Comparison of ENCODE assay signal across 1 cellular context in the genomic region with DNA sequence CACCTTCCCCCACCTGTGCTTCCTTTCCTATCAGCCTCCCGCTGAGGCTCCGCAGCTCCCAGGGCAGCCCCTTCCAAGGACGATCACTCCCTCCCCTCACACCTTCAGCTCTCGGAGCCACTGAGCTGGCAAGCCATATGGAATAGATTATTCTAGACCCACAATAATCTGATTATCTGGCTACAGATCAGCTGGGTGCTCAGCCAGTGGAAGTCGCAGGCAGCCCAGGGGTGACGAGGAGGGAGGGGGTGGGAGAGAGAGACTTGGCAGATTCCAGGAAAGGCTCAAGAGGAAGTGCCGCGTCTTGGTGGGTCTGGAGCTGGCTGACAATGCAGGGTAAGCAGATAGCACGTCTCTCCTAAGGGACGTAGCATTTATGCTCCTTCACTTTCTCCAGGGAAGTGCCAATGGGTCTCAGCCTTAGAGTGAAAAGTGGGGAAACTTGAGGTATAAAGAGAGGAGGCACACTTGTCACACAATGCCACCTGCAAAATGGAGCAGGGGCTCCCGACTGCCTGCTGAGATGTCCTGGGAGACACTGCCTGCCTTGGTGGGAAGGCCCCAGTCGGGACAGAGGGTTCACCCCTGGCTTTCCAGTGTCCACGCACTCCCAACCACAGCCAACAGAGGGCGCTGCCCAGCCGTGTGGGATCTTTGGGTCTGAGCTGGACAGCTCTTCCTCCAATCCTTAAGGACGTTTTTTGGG.
TF ChIP-seq lines count a peak whose summit lies in the region.

No MANE protein-coding gene starts in this region.

TF ChIP-seq in HepG2, 621 proteins besides CTCF, POLR2A, EP300 and RAD21 (continues in another document):
- TF ChIP-seq ISX (CRISPR knock-in tag; conservative IDR thresholded peaks at IDR 0.05) (no peak), ZNF567 (CRISPR knock-in tag; IDR thresholded peaks at IDR 0.05; ENCODE audit: borderline replicate concordance) (no peak), ZNF768 (CRISPR knock-in tag; IDR thresholded peaks at IDR 0.05) (peak; percentile 53), KLF13 (CRISPR knock-in tag; IDR thresholded peaks at IDR 0.05) (no peak), FOXK2 (IDR thresholded peaks at IDR 0.05) (no peak), ZNF674 (CRISPR knock-in tag; IDR thresholded peaks at IDR 0.05; ENCODE audit: low read depth) (no peak), PRPF4 (IDR thresholded peaks at IDR 0.05; ENCODE audit: low read depth, low read length, poor library complexity, severe bottlenecking) (no peak), FOXA3 (CRISPR knock-in tag; IDR thresholded peaks at IDR 0.05) (no peak), KDM1A (CRISPR knock-in tag; IDR thresholded peaks at IDR 0.05) (no peak), ZNF598 (CRISPR knock-in tag; IDR thresholded peaks at IDR 0.05; ENCODE audit: borderline replicate concordance) (no peak), ZNF121 (CRISPR knock-in tag; IDR thresholded peaks at IDR 0.05) (peak; percentile 23; the same call in 1 of the 2 replicates), GLI4 (CRISPR knock-in tag; IDR thresholded peaks at IDR 0.05; ENCODE audit: borderline replicate concordance) (no peak), ZNF431 (CRISPR knock-in tag; IDR thresholded peaks at IDR 0.05; ENCODE audit: borderline replicate concordance, low read depth) (no peak), ZNF841 (CRISPR knock-in tag; IDR thresholded peaks at IDR 0.05; ENCODE audit: borderline replicate concordance) (no peak), ZNF446 (CRISPR knock-in tag; IDR thresholded peaks at IDR 0.05) (no peak), HDAC1 (CRISPR knock-in tag; IDR thresholded peaks at IDR 0.05) (no peak), U2AF1 (optimal IDR thresholded peaks at IDR 0.05; ENCODE audit: low read depth, low read length) (peak; percentile 37), SIX1 (CRISPR knock-in tag; IDR thresholded peaks at IDR 0.05; ENCODE audit: borderline replicate concordance) (no peak), POLR2AphosphoS2 (IDR thresholded peaks at IDR 0.05; ENCODE audit: low read depth, low read length) (no peak), GZF1 (CRISPR knock-in tag; IDR thresholded peaks at IDR 0.05) (no peak), ZNF552 (CRISPR knock-in tag; IDR thresholded peaks at IDR 0.05; ENCODE audit: borderline replicate concordance) (no peak), HES4 (CRISPR knock-in tag; IDR thresholded peaks at IDR 0.05; ENCODE audit: borderline replicate concordance) (no peak)
- TF ChIP-seq, protein P1, sequence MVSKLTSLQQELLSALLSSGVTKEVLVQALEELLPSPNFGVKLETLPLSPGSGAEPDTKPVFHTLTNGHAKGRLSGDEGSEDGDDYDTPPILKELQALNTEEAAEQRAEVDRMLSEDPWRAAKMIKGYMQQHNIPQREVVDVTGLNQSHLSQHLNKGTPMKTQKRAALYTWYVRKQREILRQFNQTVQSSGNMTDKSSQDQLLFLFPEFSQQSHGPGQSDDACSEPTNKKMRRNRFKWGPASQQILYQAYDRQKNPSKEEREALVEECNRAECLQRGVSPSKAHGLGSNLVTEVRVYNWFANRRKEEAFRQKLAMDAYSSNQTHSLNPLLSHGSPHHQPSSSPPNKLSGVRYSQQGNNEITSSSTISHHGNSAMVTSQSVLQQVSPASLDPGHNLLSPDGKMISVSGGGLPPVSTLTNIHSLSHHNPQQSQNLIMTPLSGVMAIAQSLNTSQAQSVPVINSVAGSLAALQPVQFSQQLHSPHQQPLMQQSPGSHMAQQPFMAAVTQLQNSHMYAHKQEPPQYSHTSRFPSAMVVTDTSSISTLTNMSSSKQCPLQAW (CRISPR knock-in tag; IDR thresholded peaks at IDR 0.05) = peak; percentile 1; the same call in 1 of the 2 replicates
- TF ChIP-seq, protein P2, sequence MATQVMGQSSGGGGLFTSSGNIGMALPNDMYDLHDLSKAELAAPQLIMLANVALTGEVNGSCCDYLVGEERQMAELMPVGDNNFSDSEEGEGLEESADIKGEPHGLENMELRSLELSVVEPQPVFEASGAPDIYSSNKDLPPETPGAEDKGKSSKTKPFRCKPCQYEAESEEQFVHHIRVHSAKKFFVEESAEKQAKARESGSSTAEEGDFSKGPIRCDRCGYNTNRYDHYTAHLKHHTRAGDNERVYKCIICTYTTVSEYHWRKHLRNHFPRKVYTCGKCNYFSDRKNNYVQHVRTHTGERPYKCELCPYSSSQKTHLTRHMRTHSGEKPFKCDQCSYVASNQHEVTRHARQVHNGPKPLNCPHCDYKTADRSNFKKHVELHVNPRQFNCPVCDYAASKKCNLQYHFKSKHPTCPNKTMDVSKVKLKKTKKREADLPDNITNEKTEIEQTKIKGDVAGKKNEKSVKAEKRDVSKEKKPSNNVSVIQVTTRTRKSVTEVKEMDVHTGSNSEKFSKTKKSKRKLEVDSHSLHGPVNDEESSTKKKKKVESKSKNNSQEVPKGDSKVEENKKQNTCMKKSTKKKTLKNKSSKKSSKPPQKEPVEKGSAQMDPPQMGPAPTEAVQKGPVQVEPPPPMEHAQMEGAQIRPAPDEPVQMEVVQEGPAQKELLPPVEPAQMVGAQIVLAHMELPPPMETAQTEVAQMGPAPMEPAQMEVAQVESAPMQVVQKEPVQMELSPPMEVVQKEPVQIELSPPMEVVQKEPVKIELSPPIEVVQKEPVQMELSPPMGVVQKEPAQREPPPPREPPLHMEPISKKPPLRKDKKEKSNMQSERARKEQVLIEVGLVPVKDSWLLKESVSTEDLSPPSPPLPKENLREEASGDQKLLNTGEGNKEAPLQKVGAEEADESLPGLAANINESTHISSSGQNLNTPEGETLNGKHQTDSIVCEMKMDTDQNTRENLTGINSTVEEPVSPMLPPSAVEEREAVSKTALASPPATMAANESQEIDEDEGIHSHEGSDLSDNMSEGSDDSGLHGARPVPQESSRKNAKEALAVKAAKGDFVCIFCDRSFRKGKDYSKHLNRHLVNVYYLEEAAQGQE (IDR thresholded peaks at IDR 0.05; ENCODE audit: borderline replicate concordance in 1 of 2, low read depth in 1 of 2, low read length in 2 of 2) = peak; percentile 10 to 84
- TF ChIP-seq, protein P3, sequence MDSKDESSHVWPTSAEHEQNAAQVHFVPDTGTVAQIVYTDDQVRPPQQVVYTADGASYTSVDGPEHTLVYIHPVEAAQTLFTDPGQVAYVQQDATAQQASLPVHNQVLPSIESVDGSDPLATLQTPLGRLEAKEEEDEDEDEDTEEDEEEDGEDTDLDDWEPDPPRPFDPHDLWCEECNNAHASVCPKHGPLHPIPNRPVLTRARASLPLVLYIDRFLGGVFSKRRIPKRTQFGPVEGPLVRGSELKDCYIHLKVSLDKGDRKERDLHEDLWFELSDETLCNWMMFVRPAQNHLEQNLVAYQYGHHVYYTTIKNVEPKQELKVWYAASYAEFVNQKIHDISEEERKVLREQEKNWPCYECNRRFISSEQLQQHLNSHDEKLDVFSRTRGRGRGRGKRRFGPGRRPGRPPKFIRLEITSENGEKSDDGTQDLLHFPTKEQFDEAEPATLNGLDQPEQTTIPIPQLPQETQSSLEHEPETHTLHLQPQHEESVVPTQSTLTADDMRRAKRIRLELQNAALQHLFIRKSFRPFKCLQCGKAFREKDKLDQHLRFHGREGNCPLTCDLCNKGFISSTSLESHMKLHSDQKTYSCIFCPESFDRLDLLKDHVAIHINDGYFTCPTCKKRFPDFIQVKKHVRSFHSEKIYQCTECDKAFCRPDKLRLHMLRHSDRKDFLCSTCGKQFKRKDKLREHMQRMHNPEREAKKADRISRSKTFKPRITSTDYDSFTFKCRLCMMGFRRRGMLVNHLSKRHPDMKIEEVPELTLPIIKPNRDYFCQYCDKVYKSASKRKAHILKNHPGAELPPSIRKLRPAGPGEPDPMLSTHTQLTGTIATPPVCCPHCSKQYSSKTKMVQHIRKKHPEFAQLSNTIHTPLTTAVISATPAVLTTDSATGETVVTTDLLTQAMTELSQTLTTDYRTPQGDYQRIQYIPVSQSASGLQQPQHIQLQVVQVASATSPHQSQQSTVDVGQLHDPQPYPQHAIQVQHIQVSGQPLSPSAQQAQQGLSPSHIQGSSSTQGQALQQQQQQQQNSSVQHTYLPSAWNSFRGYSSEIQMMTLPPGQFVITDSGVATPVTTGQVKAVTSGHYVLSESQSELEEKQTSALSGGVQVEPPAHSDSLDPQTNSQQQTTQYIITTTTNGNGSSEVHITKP (CRISPR knock-in tag; IDR thresholded peaks at IDR 0.05; ENCODE audit: low read depth) = no peak
- TF ChIP-seq, protein P4, sequence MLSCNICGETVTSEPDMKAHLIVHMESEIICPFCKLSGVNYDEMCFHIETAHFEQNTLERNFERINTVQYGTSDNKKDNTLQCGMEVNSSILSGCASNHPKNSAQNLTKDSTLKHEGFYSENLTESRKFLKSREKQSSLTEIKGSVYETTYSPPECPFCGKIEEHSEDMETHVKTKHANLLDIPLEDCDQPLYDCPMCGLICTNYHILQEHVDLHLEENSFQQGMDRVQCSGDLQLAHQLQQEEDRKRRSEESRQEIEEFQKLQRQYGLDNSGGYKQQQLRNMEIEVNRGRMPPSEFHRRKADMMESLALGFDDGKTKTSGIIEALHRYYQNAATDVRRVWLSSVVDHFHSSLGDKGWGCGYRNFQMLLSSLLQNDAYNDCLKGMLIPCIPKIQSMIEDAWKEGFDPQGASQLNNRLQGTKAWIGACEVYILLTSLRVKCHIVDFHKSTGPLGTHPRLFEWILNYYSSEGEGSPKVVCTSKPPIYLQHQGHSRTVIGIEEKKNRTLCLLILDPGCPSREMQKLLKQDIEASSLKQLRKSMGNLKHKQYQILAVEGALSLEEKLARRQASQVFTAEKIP (CRISPR knock-in tag; IDR thresholded peaks at IDR 0.05; ENCODE audit: borderline replicate concordance) = no peak
- TF ChIP-seq, protein P5, sequence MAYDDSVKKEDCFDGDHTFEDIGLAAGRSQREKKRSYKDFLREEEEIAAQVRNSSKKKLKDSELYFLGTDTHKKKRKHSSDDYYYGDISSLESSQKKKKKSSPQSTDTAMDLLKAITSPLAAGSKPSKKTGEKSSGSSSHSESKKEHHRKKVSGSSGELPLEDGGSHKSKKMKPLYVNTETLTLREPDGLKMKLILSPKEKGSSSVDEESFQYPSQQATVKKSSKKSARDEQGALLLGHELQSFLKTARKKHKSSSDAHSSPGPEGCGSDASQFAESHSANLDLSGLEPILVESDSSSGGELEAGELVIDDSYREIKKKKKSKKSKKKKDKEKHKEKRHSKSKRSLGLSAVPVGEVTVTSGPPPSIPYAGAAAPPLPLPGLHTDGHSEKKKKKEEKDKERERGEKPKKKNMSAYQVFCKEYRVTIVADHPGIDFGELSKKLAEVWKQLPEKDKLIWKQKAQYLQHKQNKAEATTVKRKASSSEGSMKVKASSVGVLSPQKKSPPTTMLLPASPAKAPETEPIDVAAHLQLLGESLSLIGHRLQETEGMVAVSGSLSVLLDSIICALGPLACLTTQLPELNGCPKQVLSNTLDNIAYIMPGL (CRISPR knock-in tag; IDR thresholded peaks at IDR 0.05; ENCODE audit: borderline replicate concordance in 1 of 2, low read depth in 1 of 2) = peak; percentile 62 to 67; a peak in 3 of 4 replicates
- TF ChIP-seq, protein P6, sequence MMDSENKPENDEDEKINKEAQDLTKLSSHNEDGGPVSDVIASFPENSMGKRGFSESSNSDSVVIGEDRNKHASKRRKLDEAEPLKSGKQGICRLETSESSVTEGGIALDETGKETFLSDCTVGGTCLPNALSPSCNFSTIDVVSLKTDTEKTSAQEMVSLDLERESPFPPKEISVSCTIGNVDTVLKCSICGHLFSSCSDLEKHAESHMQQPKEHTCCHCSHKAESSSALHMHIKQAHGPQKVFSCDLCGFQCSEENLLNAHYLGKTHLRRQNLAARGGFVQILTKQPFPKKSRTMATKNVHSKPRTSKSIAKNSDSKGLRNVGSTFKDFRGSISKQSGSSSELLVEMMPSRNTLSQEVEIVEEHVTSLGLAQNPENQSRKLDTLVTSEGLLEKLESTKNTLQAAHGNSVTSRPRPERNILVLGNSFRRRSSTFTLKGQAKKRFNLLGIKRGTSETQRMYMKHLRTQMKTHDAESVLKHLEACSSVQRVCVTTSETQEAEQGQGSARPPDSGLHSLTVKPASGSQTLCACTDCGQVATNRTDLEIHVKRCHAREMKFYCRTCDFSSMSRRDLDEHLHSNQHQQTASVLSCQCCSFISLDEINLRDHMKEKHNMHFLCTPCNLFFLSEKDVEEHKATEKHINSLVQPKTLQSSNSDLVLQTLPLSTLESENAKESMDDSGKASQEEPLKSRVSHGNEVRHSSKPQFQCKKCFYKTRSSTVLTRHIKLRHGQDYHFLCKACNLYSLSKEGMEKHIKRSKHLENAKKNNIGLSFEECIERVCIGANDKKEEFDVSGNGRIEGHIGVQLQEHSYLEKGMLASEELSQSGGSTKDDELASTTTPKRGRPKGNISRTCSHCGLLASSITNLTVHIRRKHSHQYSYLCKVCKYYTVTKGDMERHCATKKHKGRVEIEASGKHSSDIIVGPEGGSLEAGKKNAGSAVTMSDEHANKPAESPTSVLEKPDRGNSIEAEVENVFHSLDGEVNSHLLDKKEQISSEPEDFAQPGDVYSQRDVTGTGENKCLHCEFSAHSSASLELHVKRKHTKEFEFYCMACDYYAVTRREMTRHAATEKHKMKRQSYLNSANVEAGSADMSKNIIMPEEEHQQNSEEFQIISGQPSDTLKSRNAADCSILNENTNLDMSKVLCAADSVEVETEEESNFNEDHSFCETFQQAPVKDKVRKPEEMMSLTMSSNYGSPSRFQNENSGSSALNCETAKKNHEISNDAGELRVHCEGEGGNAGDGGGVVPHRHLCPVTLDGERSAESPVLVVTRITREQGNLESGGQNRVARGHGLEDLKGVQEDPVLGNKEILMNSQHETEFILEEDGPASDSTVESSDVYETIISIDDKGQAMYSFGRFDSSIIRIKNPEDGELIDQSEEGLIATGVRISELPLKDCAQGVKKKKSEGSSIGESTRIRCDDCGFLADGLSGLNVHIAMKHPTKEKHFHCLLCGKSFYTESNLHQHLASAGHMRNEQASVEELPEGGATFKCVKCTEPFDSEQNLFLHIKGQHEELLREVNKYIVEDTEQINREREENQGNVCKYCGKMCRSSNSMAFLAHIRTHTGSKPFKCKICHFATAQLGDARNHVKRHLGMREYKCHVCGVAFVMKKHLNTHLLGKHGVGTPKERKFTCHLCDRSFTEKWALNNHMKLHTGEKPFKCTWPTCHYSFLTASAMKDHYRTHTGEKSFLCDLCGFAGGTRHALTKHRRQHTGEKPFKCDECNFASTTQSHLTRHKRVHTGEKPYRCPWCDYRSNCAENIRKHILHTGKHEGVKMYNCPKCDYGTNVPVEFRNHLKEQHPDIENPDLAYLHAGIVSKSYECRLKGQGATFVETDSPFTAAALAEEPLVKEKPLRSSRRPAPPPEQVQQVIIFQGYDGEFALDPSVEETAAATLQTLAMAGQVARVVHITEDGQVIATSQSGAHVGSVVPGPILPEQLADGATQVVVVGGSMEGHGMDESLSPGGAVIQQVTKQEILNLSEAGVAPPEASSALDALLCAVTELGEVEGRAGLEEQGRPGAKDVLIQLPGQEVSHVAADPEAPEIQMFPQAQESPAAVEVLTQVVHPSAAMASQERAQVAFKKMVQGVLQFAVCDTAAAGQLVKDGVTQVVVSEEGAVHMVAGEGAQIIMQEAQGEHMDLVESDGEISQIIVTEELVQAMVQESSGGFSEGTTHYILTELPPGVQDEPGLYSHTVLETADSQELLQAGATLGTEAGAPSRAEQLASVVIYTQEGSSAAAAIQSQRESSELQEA (CRISPR knock-in tag; IDR thresholded peaks at IDR 0.05; ENCODE audit: not compliant biosample characterization) = peak; percentile 30
- TF ChIP-seq, protein P7, sequence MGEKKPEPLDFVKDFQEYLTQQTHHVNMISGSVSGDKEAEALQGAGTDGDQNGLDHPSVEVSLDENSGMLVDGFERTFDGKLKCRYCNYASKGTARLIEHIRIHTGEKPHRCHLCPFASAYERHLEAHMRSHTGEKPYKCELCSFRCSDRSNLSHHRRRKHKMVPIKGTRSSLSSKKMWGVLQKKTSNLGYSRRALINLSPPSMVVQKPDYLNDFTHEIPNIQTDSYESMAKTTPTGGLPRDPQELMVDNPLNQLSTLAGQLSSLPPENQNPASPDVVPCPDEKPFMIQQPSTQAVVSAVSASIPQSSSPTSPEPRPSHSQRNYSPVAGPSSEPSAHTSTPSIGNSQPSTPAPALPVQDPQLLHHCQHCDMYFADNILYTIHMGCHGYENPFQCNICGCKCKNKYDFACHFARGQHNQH (CRISPR knock-in tag; IDR thresholded peaks at IDR 0.05) = peak; percentile 32; the same call in 1 of the 2 replicates
